Comparison of ENCODE assay signal across 9 cellular contexts in genomic region chr2:42928692-42929576, GRCh38.
DNase-seq lines count a peak whose midpoint lies in the region; ATAC-seq and TF ChIP-seq lines count a peak whose summit lies in the region.
"Had no signal": no experiment of that assay in that cellular context is flagged by ENCODE, and none has a peak within 500 bp of the region (broad histone marks: within the 10 kb centered on the region; RNA-seq: fewer than 3 reads in every experiment).

No MANE protein-coding gene starts in this region.

- H3K27ac ChIP-seq in ascending aorta (peak overlapping the region; percentile 97 to 98), aorta (ENCODE audit: low read depth in 1 of 2, low read length in 2 of 2) (peak overlapping the region; percentile 53 to 71)
- H3K27ac ChIP-seq: epithelial cell of prostate had no signal

- DNase-seq in CD1c-positive myeloid dendritic cell (ENCODE audit: extremely low spot score): peak; percentile 30
- DNase-seq in KBM-7: peak; percentile 62
- DNase-seq in ascending aorta (ENCODE audit: low spot score in 2 of 2): no peak
- peak; percentile 88 for DNase-seq in left kidney (ENCODE audit: low read depth, low spot score)
- DNase-seq in aorta: peak; percentile 21 to 72
- no peak for DNase-seq in NCI-H1105 (lab: John Stamatoyannopoulos, UW)
- DNase-seq in activated T-helper 2 cell treated with anti-CD3 and anti-CD28 coated beads, Interferon-gamma antibody, Interleukin-2, Interleukin-4, amounts not matched to agents 10 μg/mL and 5 μg/mL and 100 μg/mL, durations not matched to agents 14 hours and 24 hours and 36 hours (ENCODE audit: low spot score): no peak

- H3K4me1 Mint-ChIP-seq in activated T-helper 2 cell treated with anti-CD3 and anti-CD28 coated beads, Interferon-gamma antibody, Interleukin-2, Interleukin-4, amounts not matched to agents 10 μg/mL and 5 μg/mL and 100 μg/mL, durations not matched to agents 14 hours and 24 hours and 36 hours (ENCODE audit: low read depth): no peaks in the 10 kb centered on the region

- H3K4me3 ChIP-seq in ascending aorta: no peak overlapping the region
- H3K4me3 ChIP-seq in aorta (ENCODE audit: low read length in 2 of 2): no peak overlapping the region

- H3K4me1 ChIP-seq in ascending aorta: peaks cover 38 to 95% of the 10 kb centered on the region in 2 donors
- peaks cover 0 to 5% of the 10 kb centered on the region in 2 donors for H3K4me1 ChIP-seq in aorta (ENCODE audit: control insufficient read depth in 1 of 2, insufficient read depth in 2 of 2, low read length in 2 of 2)

- no peak for ATAC-seq in aorta (ENCODE audit: low FRiP score)
- ATAC-seq in HG03432 (IDR thresholded peaks at IDR 0.05; ENCODE audit: unreplicated experiment): no peak

- H3K36me3 ChIP-seq in ascending aorta: no peaks in the 10 kb centered on the region
- no peaks in the 10 kb centered on the region for H3K36me3 ChIP-seq in aorta (ENCODE audit: control insufficient read depth in 1 of 2, insufficient read depth in 2 of 2, low read length in 1 of 2)

- 66% methylated on average over 13 of the region's 13 CpGs for WGBS in aorta, 2 donors

- in situ Hi-C loops in KBM-7 (cut with MboI; ENCODE audit: low pct_unique_long_range_greater_than_20kb, low sequenced_read_pairs): no loop called here

- intact Hi-C loops in ascending aorta (cut with DNase I) (loop anchor here (5.0 kb wide), 1 partner anchor 62 kb away; no protein-coding TSS in a partner anchor), aorta (cut with DNase I) (loop anchor here in 1 of 2 donors (5.0 kb wide), 1 partner anchor 52 kb away; no protein-coding TSS in a partner anchor)
- intact Hi-C loops in activated T-helper 2 cell treated with anti-CD3 and anti-CD28 coated beads, Interferon-gamma antibody, Interleukin-2, Interleukin-4, amounts not matched to agents 10 μg/mL and 5 μg/mL and 100 μg/mL, durations not matched to agents 14 hours and 24 hours and 36 hours (cut with micrococcal nuclease): no loop called here

- H3K4me3 Mint-ChIP-seq in activated T-helper 2 cell treated with anti-CD3 and anti-CD28 coated beads, Interferon-gamma antibody, Interleukin-2, Interleukin-4, amounts not matched to agents 10 μg/mL and 5 μg/mL and 100 μg/mL, durations not matched to agents 14 hours and 24 hours and 36 hours (ENCODE audit: low read depth): no peak overlapping the region

- H3K27me3 Mint-ChIP-seq in activated T-helper 2 cell treated with anti-CD3 and anti-CD28 coated beads, Interferon-gamma antibody, Interleukin-2, Interleukin-4, amounts not matched to agents 10 μg/mL and 5 μg/mL and 100 μg/mL, durations not matched to agents 14 hours and 24 hours and 36 hours (ENCODE audit: low read depth): peaks cover 1% of the 10 kb centered on the region

- H3K9me3 Mint-ChIP-seq in activated T-helper 2 cell treated with anti-CD3 and anti-CD28 coated beads, Interferon-gamma antibody, Interleukin-2, Interleukin-4, amounts not matched to agents 10 μg/mL and 5 μg/mL and 100 μg/mL, durations not matched to agents 14 hours and 24 hours and 36 hours: no peaks in the 10 kb centered on the region

- H3K27me3 ChIP-seq in ascending aorta (no peaks in the 10 kb centered on the region), aorta (ENCODE audit: control insufficient read depth in 1 of 2, insufficient read depth in 2 of 2, low read length in 1 of 2) (no peaks in the 10 kb centered on the region)

- no peak overlapping the region for H3K27ac Mint-ChIP-seq in activated T-helper 2 cell treated with anti-CD3 and anti-CD28 coated beads, Interferon-gamma antibody, Interleukin-2, Interleukin-4, amounts not matched to agents 10 μg/mL and 5 μg/mL and 100 μg/mL, durations not matched to agents 14 hours and 24 hours and 36 hours

- peak in 2 of 3 experiments; percentile 8 to 21 for TF ChIP-seq CTCF in ascending aorta (IDR thresholded peaks at IDR 0.05)

- no peaks in the 10 kb centered on the region for H3K9me3 ChIP-seq in ascending aorta
- H3K9me3 ChIP-seq in aorta (ENCODE audit: control insufficient read depth, low read length): no peaks in the 10 kb centered on the region

- no peaks in the 10 kb centered on the region for H3K36me3 Mint-ChIP-seq in activated T-helper 2 cell treated with anti-CD3 and anti-CD28 coated beads, Interferon-gamma antibody, Interleukin-2, Interleukin-4, amounts not matched to agents 10 μg/mL and 5 μg/mL and 100 μg/mL, durations not matched to agents 14 hours and 24 hours and 36 hours (ENCODE audit: low read depth)

Comparison
In these comparisons a context has a peak if more than half of its experiments do, and no peak if none do; other contexts are left out.
1. DNase-seq: peak in CD1c-positive myeloid dendritic cell (single experiment), KBM-7 (single experiment), left kidney (single experiment) and aorta (2 of 2); none in ascending aorta (0 of 2), NCI-H1105 (single experiment) and activated T-helper 2 cell treated with anti-CD3 and anti-CD28 coated beads, Interferon-gamma antibody, Interleukin-2, Interleukin-4, amounts not matched to agents 10 μg/mL and 5 μg/mL and 100 μg/mL, durations not matched to agents 14 hours and 24 hours and 36 hours (single experiment).